Comparison of ENCODE assay signal across 3 cellular contexts in genomic region chr15:36090276-36090946, GRCh38.
A peak's percentile ranks its signal among the peaks of the same experiment; 100 is the strongest.
TF ChIP-seq lines count a peak whose summit lies in the region.

No MANE protein-coding gene starts in this region.

TF ChIP-seq in GM23338, 12 proteins besides CTCF, POLR2A, EP300 and RAD21 (continues in another document):
- TF ChIP-seq EZH2phosphoT487 (IDR thresholded peaks at IDR 0.05; ENCODE audit: unreplicated experiment) (no peak), ZNF462 (CRISPR knock-in tag; IDR thresholded peaks at IDR 0.05) (peak; percentile 71; the same call in 1 of the 2 replicates)

TF ChIP-seq in HEK293, 187 proteins besides CTCF, POLR2A, EP300 and RAD21:
- TF ChIP-seq ZBTB44 (tag by site-specific recombination; IDR thresholded peaks at IDR 0.05): 0 out of 2 replicates have a peak, but pooled peaks have one; percentile 10
- TF ChIP-seq PRDM6 (tag by site-specific recombination; IDR thresholded peaks at IDR 0.05): 0 out of 2 replicates have a peak, but pooled peaks have one; percentile 18
- TF ChIP-seq WT1 (tag by site-specific recombination; IDR thresholded peaks at IDR 0.05): peak; percentile 81
- no peak for TF ChIP-seq ZNF112 (tag by site-specific recombination; IDR thresholded peaks at IDR 0.05)
- peak; percentile 23; the same call in 1 of the 2 replicates for TF ChIP-seq OSR2 (tag by site-specific recombination; IDR thresholded peaks at IDR 0.05)
- no peak for TF ChIP-seq RBAK (tag by site-specific recombination; IDR thresholded peaks at IDR 0.05)

TF ChIP-seq in H1, 55 proteins besides CTCF, POLR2A, EP300 and RAD21:
- TF ChIP-seq NANOG (IDR thresholded peaks at IDR 0.05; ENCODE audit: insufficient read depth, low read depth, low read length, poor library complexity, severe bottlenecking): peak; percentile 24
- TF ChIP-seq SIN3A (conservative IDR thresholded peaks at IDR 0.05 in 1 of 2, IDR thresholded peaks at IDR 0.05 in 1 of 2; ENCODE audit: low read depth in 1 of 2, low read length in 2 of 2): no peak
TF ChIP-seq in H1: peak in this region for 1.
